In genomic region chr22:37860796-37861421, GRCh38 we compare ENCODE assay signal across 27 cellular contexts. TPM values are rescaled to one million over a fixed set of nuclear protein-coding genes. Genes with fewer than 3 reads are reported as not detected.
DNase-seq lines count a peak whose midpoint lies in the region; ATAC-seq, FAIRE-seq and TF ChIP-seq lines count a peak whose summit lies in the region.
"Had no signal": no experiment of that assay in that cellular context is flagged by ENCODE, and none has a peak within 500 bp of the region (broad histone marks: within the 10 kb centered on the region; RNA-seq: fewer than 3 reads in every experiment).

No MANE protein-coding gene starts in this region.

- H3K23ac ChIP-seq in mesenchymal stem cell (ENCODE audit: low read length in 2 of 2), result no peak overlapping the region

- H4K91ac ChIP-seq in mesenchymal stem cell (ENCODE audit: low read length), result no peak overlapping the region

- no peaks in the 10 kb centered on the region for H3K27me3 ChIP-seq in heart right ventricle
- H3K27me3 ChIP-seq in astrocyte (ENCODE audit: insufficient read depth, low read length), result no peaks in the 10 kb centered on the region
- H3K27me3 ChIP-seq in mesenchymal stem cell (ENCODE audit: control insufficient read depth in 1 of 2, insufficient read depth in 1 of 2, low read length in 2 of 2), result no peaks in the 10 kb centered on the region
- H3K27me3 ChIP-seq in upper lobe of left lung, result no peaks in the 10 kb centered on the region
- H3K27me3 ChIP-seq in Peyer's patch, result no peaks in the 10 kb centered on the region
- H3K27me3 ChIP-seq in breast epithelium, result no peaks in the 10 kb centered on the region
- H3K27me3 ChIP-seq: esophagus squamous epithelium, neutrophil had no signal

- no peak overlapping the region for H3K4me3 Mint-ChIP-seq in astrocyte (ENCODE audit: unreplicated experiment)
- H3K4me3 Mint-ChIP-seq: activated B cell treated with CpG ODN at 0.5 μM for 24 hours had no signal

- no peak overlapping the region for H2BK15ac ChIP-seq in mesenchymal stem cell (ENCODE audit: low read depth, poor library complexity, severe bottlenecking)

- FAIRE-seq in astrocyte (lab: Jason Lieb, UNC), result no peak
- FAIRE-seq: GM12891, H54, RCC 7860 had no signal

- H3K4me2 ChIP-seq in astrocyte (ENCODE audit: low read length) (no peak overlapping the region), mesenchymal stem cell (ENCODE audit: low read length, poor library complexity, severe bottlenecking) (no peak overlapping the region)

- no peak for DNase-seq in heart right ventricle
- DNase-seq in Right ventricle myocardium superior, result no peak
- no peak for DNase-seq in astrocyte (ENCODE audit: low read depth)
- DNase-seq in mesenchymal stem cell, result peak; percentile 20
- peak in 1 of 2 donors; percentile 60 for DNase-seq in upper lobe of left lung
- DNase-seq in Peyer's patch, result no peak
- DNase-seq in breast epithelium (ENCODE audit: low spot score in 2 of 2), result no peak
- DNase-seq in mesenteric fat pad (ENCODE audit: low spot score), result no peak
- DNase-seq: activated B cell treated with CpG ODN at 0.5 μM for 24 hours; activated CD4-positive, alpha-beta T cell treated with anti-CD3 and anti-CD28 coated beads, Interleukin-2, amount 50 U/mL, for 48 hours; activated naive CD4-positive, alpha-beta T cell; activated T-cell treated with anti-CD3 and anti-CD28 coated beads for 4 hours; anterior cingulate cortex; DMS153; effector CD8-positive, alpha-beta T cell; esophagus squamous epithelium; GF-D8; left cardiac atrium; NCI-H187; retina; stimulated activated CD8-positive, alpha-beta memory T cell treated with anti-CD3 and anti-CD28 coated beads, Interleukin-4, amount 100 ng/mL, for 48 hours had no signal

- H2BK120ac ChIP-seq in mesenchymal stem cell (ENCODE audit: low read depth, low read length), result no peak overlapping the region

- H2AFZ ChIP-seq in astrocyte (ENCODE audit: low read depth, low read length) (no peak overlapping the region), mesenchymal stem cell (ENCODE audit: low read depth, low read length) (no peak overlapping the region)

- H2BK12ac ChIP-seq in mesenchymal stem cell (ENCODE audit: low read length in 2 of 2), result no peak overlapping the region

- TF ChIP-seq CTCF in heart right ventricle (IDR thresholded peaks at IDR 0.05) (no peak), astrocyte (IDR thresholded peaks at IDR 0.05; ENCODE audit: insufficient read depth, low read depth, low read length) (no peak), upper lobe of left lung (IDR thresholded peaks at IDR 0.05) (no peak), Peyer's patch (IDR thresholded peaks at IDR 0.05) (no peak), breast epithelium (IDR thresholded peaks at IDR 0.05) (no peak)

- H3K9me3 Mint-ChIP-seq in astrocyte (ENCODE audit: unreplicated experiment), result no peaks in the 10 kb centered on the region
- H3K9me3 Mint-ChIP-seq: activated B cell treated with CpG ODN at 0.5 μM for 24 hours had no signal

- TF ChIP-seq EP300 in upper lobe of left lung (IDR thresholded peaks at IDR 0.05), result peak; percentile 12 to 75 (median 18)

- H2AK5ac ChIP-seq in mesenchymal stem cell (ENCODE audit: low read length, severe bottlenecking), result no peak overlapping the region

- H3K36me3 Mint-ChIP-seq in astrocyte (ENCODE audit: low read depth, unreplicated experiment), result peaks cover 22% of the 10 kb centered on the region

- peaks cover 55% of the 10 kb centered on the region for H4K20me1 ChIP-seq in astrocyte (ENCODE audit: insufficient read depth, low read length)

- intact Hi-C loops in heart right ventricle (cut with DNase I) (loop anchor here in 2 of 10 donors (2.0 to 10.0 kb wide), 2 partner anchors 44 to 236 kb away; no protein-coding TSS in a partner anchor), Right ventricle myocardium superior (cut with DNase I) (no loop called here), breast epithelium (cut with DNase I; ENCODE audit: low total_unique reads) (no loop called here)

- H3K9me3 ChIP-seq in heart right ventricle (no peaks in the 10 kb centered on the region), astrocyte (ENCODE audit: insufficient read depth, low read depth, low read length) (no peaks in the 10 kb centered on the region), mesenchymal stem cell (ENCODE audit: control insufficient read depth, low read length) (no peaks in the 10 kb centered on the region), upper lobe of left lung (no peaks in the 10 kb centered on the region), Peyer's patch (no peaks in the 10 kb centered on the region), breast epithelium (no peaks in the 10 kb centered on the region)
- H3K9me3 ChIP-seq: esophagus squamous epithelium, neutrophil had no signal

- H3K27ac Mint-ChIP-seq in astrocyte (ENCODE audit: unreplicated experiment), result peak overlapping the region; percentile 89
- H3K27ac Mint-ChIP-seq: activated B cell treated with CpG ODN at 0.5 μM for 24 hours had no signal

- H3K36me3 ChIP-seq in heart right ventricle, result peaks cover 0 to 100% (median 63%) of the 10 kb centered on the region in 9 donors
- peaks cover 53% of the 10 kb centered on the region for H3K36me3 ChIP-seq in astrocyte (ENCODE audit: insufficient read depth, low read length)
- H3K36me3 ChIP-seq in mesenchymal stem cell (ENCODE audit: control insufficient read depth in 1 of 2, insufficient read depth in 2 of 2, low read depth in 1 of 2, low read length in 2 of 2), result peaks cover 50 to 87% of the 10 kb centered on the region in 2 experiments
- H3K36me3 ChIP-seq in upper lobe of left lung, result peaks cover 22 to 98% (median 82%) of the 10 kb centered on the region in 4 donors
- peaks cover 0 to 99% (median 0%) of the 10 kb centered on the region in 3 donors for H3K36me3 ChIP-seq in Peyer's patch
- H3K36me3 ChIP-seq in breast epithelium, result no peaks in the 10 kb centered on the region

- H3K4me1 ChIP-seq in heart right ventricle (peaks cover 0 to 41% (median 17%) of the 10 kb centered on the region in 9 donors), astrocyte (ENCODE audit: insufficient read depth, low read length) (peaks cover 12% of the 10 kb centered on the region), mesenchymal stem cell (ENCODE audit: control insufficient read depth, insufficient read depth, low read depth, low read length) (no peaks in the 10 kb centered on the region), upper lobe of left lung (peaks cover 0 to 22% (median 8%) of the 10 kb centered on the region in 4 donors), Peyer's patch (peaks cover 0 to 6% (median 0%) of the 10 kb centered on the region in 4 donors), breast epithelium (no peaks in the 10 kb centered on the region)

- H3K18ac ChIP-seq in mesenchymal stem cell (ENCODE audit: low read depth in 1 of 2, low read length in 2 of 2), result no peak overlapping the region

- H3K27ac ChIP-seq in heart right ventricle (peak overlapping the region in 7 of 10 donors; percentile 28 to 80 (median 51)), astrocyte (ENCODE audit: low read depth, low read length) (peak overlapping the region; percentile 25), mesenchymal stem cell (ENCODE audit: low read length, poor library complexity, severe bottlenecking) (no peak overlapping the region), upper lobe of left lung (peak overlapping the region in 3 of 4 donors; percentile 52 to 62 (median 61)), Peyer's patch (no peak overlapping the region), breast epithelium (no peak overlapping the region)
- H3K27ac ChIP-seq: esophagus squamous epithelium, neutrophil had no signal

- peaks cover 12% of the 10 kb centered on the region for H3K79me1 ChIP-seq in mesenchymal stem cell (replicated peaks; ENCODE audit: low read length, poor library complexity, severe bottlenecking)

- H3K4me3 ChIP-seq in heart right ventricle (no peak overlapping the region), astrocyte (ENCODE audit: insufficient read depth, low read depth, low read length) (no peak overlapping the region), mesenchymal stem cell (ENCODE audit: insufficient read depth in 1 of 2, low read depth in 1 of 2, low read length in 2 of 2) (no peak overlapping the region), upper lobe of left lung (no peak overlapping the region), Peyer's patch (no peak overlapping the region), breast epithelium (no peak overlapping the region)
- H3K4me3 ChIP-seq: esophagus squamous epithelium had no signal

- ATAC-seq in heart right ventricle (peak in 2 of 8 donors; percentile 9 to 64), Right ventricle myocardium superior (ENCODE audit: poor library complexity) (no peak), upper lobe of left lung (ENCODE audit: low FRiP score in 2 of 2) (peak; percentile 26 to 74)
- ATAC-seq: left cardiac atrium, SK-N-SH treated with all-trans-retinoic acid at 6 μM for 48 hours had no signal

- H3K79me2 ChIP-seq in astrocyte (ENCODE audit: insufficient read depth, low read length), result peaks cover 39% of the 10 kb centered on the region

- WGBS in heart right ventricle, 2 donors, result 61 to 65% methylated on average over 7 of the region's 7 CpGs
- 70% methylated on average over 7 of the region's 7 CpGs for WGBS in mesenchymal stem cell
- 48 to 49% methylated on average over 6 to 7 of the region's 7 CpGs for WGBS in upper lobe of left lung, 2 donors

- H3K27me3 Mint-ChIP-seq in astrocyte (ENCODE audit: low read depth, unreplicated experiment), result no peaks in the 10 kb centered on the region
- H3K27me3 Mint-ChIP-seq: activated B cell treated with CpG ODN at 0.5 μM for 24 hours had no signal

- H3K9ac ChIP-seq in astrocyte (ENCODE audit: low read length) (peak overlapping the region; percentile 23), mesenchymal stem cell (ENCODE audit: low read length) (no peak overlapping the region)

- H3K4me1 Mint-ChIP-seq in astrocyte (ENCODE audit: low read depth, unreplicated experiment), result peaks cover 17% of the 10 kb centered on the region
- H3K4me1 Mint-ChIP-seq: activated B cell treated with CpG ODN at 0.5 μM for 24 hours had no signal

- no peak overlapping the region for H4K8ac ChIP-seq in mesenchymal stem cell (ENCODE audit: low read length)

- TF ChIP-seq POLR2A in upper lobe of left lung (IDR thresholded peaks at IDR 0.05), result no peak
- no peak for TF ChIP-seq POLR2A in Peyer's patch (IDR thresholded peaks at IDR 0.05)
- no peak for TF ChIP-seq POLR2A in breast epithelium (IDR thresholded peaks at IDR 0.05)

- no peak overlapping the region for H3K4ac ChIP-seq in mesenchymal stem cell (ENCODE audit: low read depth in 1 of 2, low read length in 2 of 2)

- H2BK5ac ChIP-seq in mesenchymal stem cell (ENCODE audit: low read depth, low read length, poor library complexity, severe bottlenecking), result no peak overlapping the region

- H3K14ac ChIP-seq in mesenchymal stem cell (ENCODE audit: low read length in 2 of 2), result no peak overlapping the region

RNA-seq across cellular contexts. Expression of gene EIF3L, which starts 11.7 kb away (rescaled TPM):
- total RNA-seq in heart right ventricle (100 to 1,000 TPM; 304 to 489 (median 445) TPM), Right ventricle myocardium superior (326 TPM), astrocyte (294 and 323 TPM in 2 replicates), upper lobe of left lung (100 to 1,000 TPM; 130 to 418 (median 248) TPM), Peyer's patch (100 to 1,000 TPM; 123 to 229 (median 185) TPM), breast epithelium (100 to 1,000 TPM; 471 to 569 (median 490) TPM), mesenteric fat pad (258 TPM)
- 100 to 1,000 TPM; 135 to 250 TPM for polyA plus RNA-seq in heart right ventricle
- 453 TPM for polyA plus RNA-seq in mesenchymal stem cell (2013, experiment 1 of 2)
- polyA plus RNA-seq in mesenchymal stem cell (2013, experiment 2 of 2), result 471 TPM

RNA-seq across cellular contexts. Expression of gene ANKRD54, which starts 16.8 kb away (rescaled TPM):
- 10 to 100 TPM; 11.2 to 21.5 (median 14.4) TPM for total RNA-seq in heart right ventricle
- 10 to 100 TPM; 17.4 to 19.4 TPM for polyA plus RNA-seq in heart right ventricle
- total RNA-seq in Right ventricle myocardium superior, result 17.1 TPM
- 19.9 and 21.5 TPM in 2 replicates for total RNA-seq in astrocyte
- 16.7 TPM for polyA plus RNA-seq in mesenchymal stem cell (2013, experiment 1 of 2)
- polyA plus RNA-seq in mesenchymal stem cell (2013, experiment 2 of 2), result 15.9 TPM
- total RNA-seq in upper lobe of left lung, result 10 to 100 TPM; 22.4 to 49.2 (median 38.2) TPM
- total RNA-seq in Peyer's patch, result 10 to 100 TPM; 24.9 to 43.3 (median 33.8) TPM
- 10 to 100 TPM; 27.5 to 41.3 (median 34.9) TPM for total RNA-seq in breast epithelium
- total RNA-seq in mesenteric fat pad, result 15.6 TPM

RNA-seq across cellular contexts. Expression of gene GALR3, which starts 37.7 kb away (rescaled TPM):
- not detected for total RNA-seq in heart right ventricle
- under 1 TPM in 1 of 2 donors, not detected in 1; 0.03 TPM for polyA plus RNA-seq in heart right ventricle
- not detected for total RNA-seq in Right ventricle myocardium superior
- not detected in 2 replicates for total RNA-seq in astrocyte
- not detected for polyA plus RNA-seq in mesenchymal stem cell (2013, experiment 1 of 2)
- not detected for polyA plus RNA-seq in mesenchymal stem cell (2013, experiment 2 of 2)
- total RNA-seq in upper lobe of left lung, result not detected
- not detected for total RNA-seq in Peyer's patch
- total RNA-seq in breast epithelium, result under 1 TPM in 1 of 3 donors, not detected in 2; 0.44 TPM
- not detected for total RNA-seq in mesenteric fat pad
- total RNA-seq: activated B cell treated with CpG ODN at 0.5 μM for 24 hours, cerebellum, esophagus squamous epithelium, left cardiac atrium had no signal

RNA-seq across cellular contexts. Expression of gene MICALL1, which starts 45.2 kb away (rescaled TPM):
- total RNA-seq in heart right ventricle, result 10 to 100 TPM; 13.0 to 26.9 (median 16.5) TPM
- 10 to 100 TPM in 1 of 2 donors, 1 to 10 TPM in 1; 9.3 to 10.3 TPM for polyA plus RNA-seq in heart right ventricle
- 13.5 TPM for total RNA-seq in Right ventricle myocardium superior
- 124 and 131 TPM in 2 replicates for total RNA-seq in astrocyte
- 19.9 TPM for polyA plus RNA-seq in mesenchymal stem cell (2013, experiment 1 of 2)
- 19.0 TPM for polyA plus RNA-seq in mesenchymal stem cell (2013, experiment 2 of 2)
- total RNA-seq in upper lobe of left lung, result 10 to 100 TPM; 24.3 to 47.1 (median 37.3) TPM
- 10 to 100 TPM; 24.5 to 49.0 (median 31.8) TPM for total RNA-seq in Peyer's patch
- total RNA-seq in breast epithelium, result 10 to 100 TPM in 2 of 3 donors, 1 to 10 TPM in 1; 8.6 to 25.6 (median 22.0) TPM
- 44.7 TPM for total RNA-seq in mesenteric fat pad

RNA-seq across cellular contexts. Expression of gene GCAT, which starts 53.2 kb away (rescaled TPM):
- 10 to 100 TPM; 26.7 to 47.8 (median 41.5) TPM for total RNA-seq in heart right ventricle
- polyA plus RNA-seq in heart right ventricle, result 10 to 100 TPM; 29.4 to 63.0 TPM
- 31.0 TPM for total RNA-seq in Right ventricle myocardium superior
- total RNA-seq in astrocyte, result 12.8 and 14.3 TPM in 2 replicates
- polyA plus RNA-seq in mesenchymal stem cell (2013, experiment 1 of 2), result 10.7 TPM
- 11.7 TPM for polyA plus RNA-seq in mesenchymal stem cell (2013, experiment 2 of 2)
- total RNA-seq in upper lobe of left lung, result 10 to 100 TPM in 2 of 6 donors, 1 to 10 TPM in 4; 2.7 to 16.7 (median 7.5) TPM
- 1 to 10 TPM; 3.8 to 9.3 (median 8.9) TPM for total RNA-seq in Peyer's patch
- total RNA-seq in breast epithelium, result 10 to 100 TPM; 17.3 to 23.7 (median 21.6) TPM
- total RNA-seq in mesenteric fat pad, result 4.3 TPM

Comparison
In these comparisons a context has a peak if more than half of its experiments do, and no peak if none do; other contexts are left out.
1. H3K27ac ChIP-seq: peak in heart right ventricle (7 of 10), astrocyte (single experiment) and upper lobe of left lung (3 of 4); none in mesenchymal stem cell (single experiment), Peyer's patch (0 of 4) and breast epithelium (0 of 2).